In genomic region chr6:7545509-7546369, GRCh38 we compare ENCODE assay signal across 1 cellular context.
TF ChIP-seq lines count a peak whose summit lies in the region.

No MANE protein-coding gene starts in this region.

TF ChIP-seq in liver, 16 proteins besides CTCF, POLR2A, EP300 and RAD21 (continued from another document):
- TF ChIP-seq, protein P1, sequence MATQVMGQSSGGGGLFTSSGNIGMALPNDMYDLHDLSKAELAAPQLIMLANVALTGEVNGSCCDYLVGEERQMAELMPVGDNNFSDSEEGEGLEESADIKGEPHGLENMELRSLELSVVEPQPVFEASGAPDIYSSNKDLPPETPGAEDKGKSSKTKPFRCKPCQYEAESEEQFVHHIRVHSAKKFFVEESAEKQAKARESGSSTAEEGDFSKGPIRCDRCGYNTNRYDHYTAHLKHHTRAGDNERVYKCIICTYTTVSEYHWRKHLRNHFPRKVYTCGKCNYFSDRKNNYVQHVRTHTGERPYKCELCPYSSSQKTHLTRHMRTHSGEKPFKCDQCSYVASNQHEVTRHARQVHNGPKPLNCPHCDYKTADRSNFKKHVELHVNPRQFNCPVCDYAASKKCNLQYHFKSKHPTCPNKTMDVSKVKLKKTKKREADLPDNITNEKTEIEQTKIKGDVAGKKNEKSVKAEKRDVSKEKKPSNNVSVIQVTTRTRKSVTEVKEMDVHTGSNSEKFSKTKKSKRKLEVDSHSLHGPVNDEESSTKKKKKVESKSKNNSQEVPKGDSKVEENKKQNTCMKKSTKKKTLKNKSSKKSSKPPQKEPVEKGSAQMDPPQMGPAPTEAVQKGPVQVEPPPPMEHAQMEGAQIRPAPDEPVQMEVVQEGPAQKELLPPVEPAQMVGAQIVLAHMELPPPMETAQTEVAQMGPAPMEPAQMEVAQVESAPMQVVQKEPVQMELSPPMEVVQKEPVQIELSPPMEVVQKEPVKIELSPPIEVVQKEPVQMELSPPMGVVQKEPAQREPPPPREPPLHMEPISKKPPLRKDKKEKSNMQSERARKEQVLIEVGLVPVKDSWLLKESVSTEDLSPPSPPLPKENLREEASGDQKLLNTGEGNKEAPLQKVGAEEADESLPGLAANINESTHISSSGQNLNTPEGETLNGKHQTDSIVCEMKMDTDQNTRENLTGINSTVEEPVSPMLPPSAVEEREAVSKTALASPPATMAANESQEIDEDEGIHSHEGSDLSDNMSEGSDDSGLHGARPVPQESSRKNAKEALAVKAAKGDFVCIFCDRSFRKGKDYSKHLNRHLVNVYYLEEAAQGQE (IDR thresholded peaks at IDR 0.05): no peak
- TF ChIP-seq TAF1 (conservative IDR thresholded peaks at IDR 0.05): no peak
